ENCODE assay signal across 8 cellular contexts in genomic region chr6:90219168-90219985, GRCh38.
DNase-seq lines count a peak whose midpoint lies in the region; TF ChIP-seq lines count a peak whose summit lies in the region.

No MANE protein-coding gene starts in this region.

- no peak for TF ChIP-seq POLR2A in uterus (IDR thresholded peaks at IDR 0.05)

- DNase-seq in NCI-H1436 (lab: John Stamatoyannopoulos, UW) (peak; percentile 52), NCI-H1436 treated with DMSO at 0.1 percent for 48 hours (lab: John Stamatoyannopoulos, UW) (no peak), NCI-H2227 treated with DMSO at 0.1 percent for 48 hours (lab: John Stamatoyannopoulos, UW) (peak; percentile 65), medulla oblongata (ENCODE audit: extremely low spot score) (peak; percentile 68), uterus (peak; percentile 55 to 65), activated gamma-delta T cell (lab: John Stamatoyannopoulos, UW) (no peak)
- no peak for DNase-seq in activated CD8-positive, alpha-beta memory T cell treated with anti-CD3 and anti-CD28 coated beads, Interleukin-2, amount 50 U/mL, for 48 hours

- H3K27ac ChIP-seq in cingulate gyrus (ENCODE audit: low read depth, low read length): peak overlapping the region; percentile 78
- peak overlapping the region; percentile 85 to 89 for H3K27ac ChIP-seq in uterus

- no peak for TF ChIP-seq CTCF in uterus (IDR thresholded peaks at IDR 0.05)

- H3K36me3 ChIP-seq in uterus: no peaks in the 10 kb centered on the region

- H3K4me3 ChIP-seq in uterus: no peak overlapping the region

- H3K27me3 ChIP-seq in uterus: no peaks in the 10 kb centered on the region

- intact Hi-C loops in uterus (cut with DNase I; ENCODE audit: low total_unique reads): no loop called here

- H3K9me3 ChIP-seq in uterus: no peaks in the 10 kb centered on the region

- peaks cover 0 to 20% of the 10 kb centered on the region in 2 donors for H3K4me1 ChIP-seq in uterus

Comparison
In these comparisons a context has a peak if more than half of its experiments do, and no peak if none do; other contexts are left out.
1. DNase-seq: peak in NCI-H1436 (single experiment), NCI-H2227 treated with DMSO at 0.1 percent for 48 hours (single experiment), medulla oblongata (single experiment) and uterus (2 of 2); none in NCI-H1436 treated with DMSO at 0.1 percent for 48 hours (single experiment), activated CD8-positive, alpha-beta memory T cell treated with anti-CD3 and anti-CD28 coated beads, Interleukin-2, amount 50 U/mL, for 48 hours (single experiment) and activated gamma-delta T cell (single experiment).